Comparison of ENCODE assay signal across 11 cellular contexts in genomic region chr5:43315262-43315661, GRCh38. TPM values are rescaled to one million over a fixed set of nuclear protein-coding genes. Genes with fewer than 3 reads are reported as not detected.
DNase-seq lines count a peak whose midpoint lies in the region; ATAC-seq and TF ChIP-seq lines count a peak whose summit lies in the region.
"Had no signal": no experiment of that assay in that cellular context is flagged by ENCODE, and none has a peak within 500 bp of the region (broad histone marks: within the 10 kb centered on the region; RNA-seq: fewer than 3 reads in every experiment).

No MANE protein-coding gene starts in this region.

- H3K4me3 Mint-ChIP-seq in activated naive CD8-positive, alpha-beta T cell treated with anti-CD3 and anti-CD28 coated beads for 36 hours: no peak overlapping the region
- H3K4me3 Mint-ChIP-seq in nephron progenitor cell: no peak overlapping the region

- DNase-seq in M059J (ENCODE audit: low read depth) (peak; percentile 90), nephron progenitor cell (no peak)
- DNase-seq in activated naive CD8-positive, alpha-beta T cell treated with anti-CD3 and anti-CD28 coated beads for 36 hours: peak; percentile 24
- DNase-seq: activated gamma-delta T cell, DMS 273 treated with DMSO at 0.1 percent for 48 hours, NCI-H1048 had no signal

- H3K27ac ChIP-seq in DOHH2 (ENCODE audit: low read depth, low read length): peak overlapping the region; percentile 96

- peaks cover 34% of the 10 kb centered on the region for H3K79me2 ChIP-seq in DOHH2 (ENCODE audit: control insufficient read depth, low read length)

- peaks cover 42% of the 10 kb centered on the region for H3K4me1 Mint-ChIP-seq in activated naive CD8-positive, alpha-beta T cell treated with anti-CD3 and anti-CD28 coated beads for 36 hours
- peaks cover 44% of the 10 kb centered on the region for H3K4me1 Mint-ChIP-seq in nephron progenitor cell

- H3K36me3 ChIP-seq in DOHH2 (ENCODE audit: control insufficient read depth, low read length): peaks cover 36% of the 10 kb centered on the region

- TF ChIP-seq CTCF in DOHH2 (IDR thresholded peaks at IDR 0.05; ENCODE audit: low read depth, low read length, poor library complexity, severe bottlenecking) (no peak), nephron progenitor cell (IDR thresholded peaks at IDR 0.05) (no peak)

- peaks cover 16% of the 10 kb centered on the region for H3K36me3 Mint-ChIP-seq in activated naive CD8-positive, alpha-beta T cell treated with anti-CD3 and anti-CD28 coated beads for 36 hours
- H3K36me3 Mint-ChIP-seq in nephron progenitor cell (ENCODE audit: low read depth): peaks cover 19% of the 10 kb centered on the region

- peaks cover 26% of the 10 kb centered on the region for H4K20me1 ChIP-seq in DOHH2 (ENCODE audit: control insufficient read depth, insufficient read depth, low read depth, low read length)

- no peak overlapping the region for H3K4me2 ChIP-seq in DOHH2 (ENCODE audit: low read length)

- H3K9me3 Mint-ChIP-seq in activated naive CD8-positive, alpha-beta T cell treated with anti-CD3 and anti-CD28 coated beads for 36 hours: peaks cover 9% of the 10 kb centered on the region
- peaks cover 41% of the 10 kb centered on the region for H3K9me3 Mint-ChIP-seq in nephron progenitor cell

- ATAC-seq in HG03342 (IDR thresholded peaks at IDR 0.05; ENCODE audit: unreplicated experiment) (no peak), GM18868 (IDR thresholded peaks at IDR 0.05; ENCODE audit: unreplicated experiment) (no peak), GM18873 (IDR thresholded peaks at IDR 0.05; ENCODE audit: low FRiP score, unreplicated experiment) (no peak), GM19455 (IDR thresholded peaks at IDR 0.05; ENCODE audit: unreplicated experiment) (no peak)

- H3K4me1 ChIP-seq in DOHH2 (ENCODE audit: control insufficient read depth, low read length): peaks cover 37% of the 10 kb centered on the region

- H3K27me3 Mint-ChIP-seq in activated naive CD8-positive, alpha-beta T cell treated with anti-CD3 and anti-CD28 coated beads for 36 hours: no peaks in the 10 kb centered on the region
- peaks cover 3% of the 10 kb centered on the region for H3K27me3 Mint-ChIP-seq in nephron progenitor cell (ENCODE audit: low read depth, poor library complexity)

- peak overlapping the region; percentile 96 for H3K27ac Mint-ChIP-seq in activated naive CD8-positive, alpha-beta T cell treated with anti-CD3 and anti-CD28 coated beads for 36 hours
- peak overlapping the region; percentile 4 for H3K27ac Mint-ChIP-seq in nephron progenitor cell

- H3K27me3 ChIP-seq in DOHH2 (ENCODE audit: control insufficient read depth, low read length): no peaks in the 10 kb centered on the region

- peaks cover 5% of the 10 kb centered on the region for H3F3A ChIP-seq in DOHH2 (ENCODE audit: control insufficient read depth, insufficient read depth)

- H3K9me2 ChIP-seq in DOHH2 (replicated peaks; ENCODE audit: control insufficient read depth, low read length): no peaks in the 10 kb centered on the region

- H3K9me3 ChIP-seq in DOHH2 (ENCODE audit: control insufficient read depth, insufficient read depth, low read length): peaks cover 8% of the 10 kb centered on the region; the same call in 1 of the 2 replicates

- no peak overlapping the region for H3K4me3 ChIP-seq in DOHH2 (ENCODE audit: low read length)

RNA-seq across cellular contexts. Expression of gene HMGCS1, which starts 2.0 kb away (rescaled TPM):
- 40.2 and 54.4 TPM in 2 replicates for total RNA-seq in M059J (2014; rRNA removed; shearing (Covaris generic))
- 10 to 100 TPM; 58.4 to 60.2 TPM for total RNA-seq in activated naive CD8-positive, alpha-beta T cell treated with anti-CD3 and anti-CD28 coated beads for 36 hours
